Comparison of ENCODE assay signal across 25 cellular contexts in the genomic region with DNA sequence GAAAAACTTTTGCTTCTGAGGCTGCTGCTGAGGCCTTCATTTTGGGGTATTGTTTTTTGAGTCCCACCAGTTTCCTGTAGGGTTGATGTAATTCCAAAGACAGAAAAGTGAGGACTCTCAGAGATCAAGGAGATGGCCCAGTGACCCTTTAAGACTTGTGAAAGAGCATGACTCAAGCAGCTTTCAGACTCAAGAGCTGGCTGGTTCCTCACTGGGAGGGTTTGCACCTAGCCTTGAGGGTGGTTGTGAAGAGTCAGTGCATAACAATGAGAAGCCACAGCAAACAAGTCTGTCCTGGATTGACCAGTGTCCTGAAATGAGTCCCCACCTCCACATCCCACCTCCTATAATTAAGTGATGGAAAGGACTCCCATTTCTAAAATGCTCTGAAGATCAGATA.
DNase-seq lines count a peak whose midpoint lies in the region; ATAC-seq, FAIRE-seq and TF ChIP-seq lines count a peak whose summit lies in the region.
"Had no signal": no experiment of that assay in that cellular context is flagged by ENCODE, and none has a peak within 500 bp of the region (broad histone marks: within the 10 kb centered on the region; RNA-seq: fewer than 3 reads in every experiment).

No MANE protein-coding gene starts in this region.

- FAIRE-seq in astrocyte (lab: Jason Lieb, UNC) (peak; percentile 20), H54 (lab: Jason Lieb, UNC) (no peak)
- FAIRE-seq: kidney, TTC549 had no signal

- peaks cover 4% of the 10 kb centered on the region for H4K20me1 ChIP-seq in astrocyte (ENCODE audit: insufficient read depth, low read length)

- TF ChIP-seq POLR2A in H54 (IDR thresholded peaks at IDR 0.05; ENCODE audit: low read depth, low read length) (no peak), GM18505 (IDR thresholded peaks at IDR 0.05; ENCODE audit: borderline replicate concordance, extremely low read depth, insufficient read depth, insufficient read length) (no peak)

- no peaks in the 10 kb centered on the region for H3K9me3 Mint-ChIP-seq in astrocyte (ENCODE audit: unreplicated experiment)
- H3K9me3 Mint-ChIP-seq: central memory CD8-positive, alpha-beta T cell; GM23338; memory B cell; naive thymus-derived CD4-positive, alpha-beta T cell had no signal

- DNase-seq in AG10803 (ENCODE audit: low read depth) (peak; percentile 70), HT1080 (ENCODE audit: low read depth) (peak; percentile 47), astrocyte (ENCODE audit: low read depth) (peak; percentile 65), foreskin keratinocyte (peak in 1 of 2 donors; percentile 48), H54 (ENCODE audit: insufficient read length, low spot score) (no peak), NCI-H1436 treated with DMSO at 0.1 percent for 48 hours (lab: John Stamatoyannopoulos, UW) (no peak), NK-92 (lab: John Stamatoyannopoulos, UW; ENCODE audit: unreplicated experiment) (no peak)
- DNase-seq: activated CD4-positive, alpha-beta T cell treated with anti-CD3 and anti-CD28 coated beads for 48 hours; activated CD8-positive, alpha-beta memory T cell treated with anti-CD3 and anti-CD28 coated beads, Interleukin-2, amount 50 U/mL, for 48 hours; activated effector memory CD4-positive, alpha-beta T cell treated with anti-CD3 and anti-CD28 coated beads, Interleukin-2, amount 50 U/mL, for 16 hours; CD8-positive, alpha-beta memory T cell; DMS79; kidney; naive thymus-derived CD4-positive, alpha-beta T cell; NCI-H1436; NCI-H2171; right cardiac atrium; stimulated activated CD4-positive, alpha-beta T cell treated with anti-CD3 and anti-CD28 coated beads, Interleukin-15, amount 100 ng/mL, for 24 hours had no signal

- H3K4me2 ChIP-seq in astrocyte (ENCODE audit: low read length), result no peak overlapping the region
- H3K4me2 ChIP-seq: GM23338 had no signal

- no peaks in the 10 kb centered on the region for H3K36me3 Mint-ChIP-seq in astrocyte (ENCODE audit: low read depth, unreplicated experiment)
- H3K36me3 Mint-ChIP-seq: CD8-positive, alpha-beta memory T cell; memory B cell; naive thymus-derived CD4-positive, alpha-beta T cell had no signal

- H2AFZ ChIP-seq in astrocyte (ENCODE audit: low read depth, low read length), result no peak overlapping the region
- H2AFZ ChIP-seq: GM23338 had no signal

- H3K27me3 ChIP-seq in astrocyte (ENCODE audit: insufficient read depth, low read length), result no peaks in the 10 kb centered on the region
- no peaks in the 10 kb centered on the region for H3K27me3 ChIP-seq in foreskin keratinocyte
- H3K27me3 ChIP-seq: adrenal gland had no signal

- H3K27ac ChIP-seq in astrocyte (ENCODE audit: low read depth, low read length), result no peak overlapping the region
- H3K27ac ChIP-seq in foreskin keratinocyte, result no peak overlapping the region
- H3K27ac ChIP-seq: adrenal gland had no signal

- TF ChIP-seq CTCF in AG10803 (conservative IDR thresholded peaks at IDR 0.05; ENCODE audit: low read length) (no peak), astrocyte (IDR thresholded peaks at IDR 0.05; ENCODE audit: insufficient read depth, low read depth, low read length) (no peak), foreskin keratinocyte (conservative IDR thresholded peaks at IDR 0.05) (no peak)

- H3K4me3 Mint-ChIP-seq in astrocyte (ENCODE audit: unreplicated experiment), result no peak overlapping the region
- H3K4me3 Mint-ChIP-seq: CD8-positive, alpha-beta memory T cell; central memory CD8-positive, alpha-beta T cell; GM23338; memory B cell; naive thymus-derived CD4-positive, alpha-beta T cell had no signal

- peaks cover 16% of the 10 kb centered on the region for H3K4me1 ChIP-seq in astrocyte (ENCODE audit: insufficient read depth, low read length)
- peaks cover 8% of the 10 kb centered on the region for H3K4me1 ChIP-seq in foreskin keratinocyte
- H3K4me1 ChIP-seq: adrenal gland had no signal

- H3K4me3 ChIP-seq in AG10803 (ENCODE audit: low read length) (no peak overlapping the region), astrocyte (ENCODE audit: insufficient read depth, low read depth, low read length) (no peak overlapping the region)
- H3K4me3 ChIP-seq: adrenal gland, GM23338 had no signal

- H3K36me3 ChIP-seq in astrocyte (ENCODE audit: insufficient read depth, low read length), result no peaks in the 10 kb centered on the region
- H3K36me3 ChIP-seq: adrenal gland had no signal

- peaks cover 16% of the 10 kb centered on the region for H3K4me1 Mint-ChIP-seq in astrocyte (ENCODE audit: low read depth, unreplicated experiment)
- H3K4me1 Mint-ChIP-seq: CD8-positive, alpha-beta memory T cell; central memory CD8-positive, alpha-beta T cell; memory B cell; naive thymus-derived CD4-positive, alpha-beta T cell had no signal

- no peak overlapping the region for H3K9ac ChIP-seq in astrocyte (ENCODE audit: low read length)

- no peaks in the 10 kb centered on the region for H3K27me3 Mint-ChIP-seq in astrocyte (ENCODE audit: low read depth, unreplicated experiment)
- H3K27me3 Mint-ChIP-seq: CD8-positive, alpha-beta memory T cell; central memory CD8-positive, alpha-beta T cell; memory B cell had no signal

- H3K27ac Mint-ChIP-seq in astrocyte (ENCODE audit: unreplicated experiment), result peak overlapping the region; percentile 77
- H3K27ac Mint-ChIP-seq: CD8-positive, alpha-beta memory T cell; GM23338; memory B cell; naive thymus-derived CD4-positive, alpha-beta T cell had no signal

- ATAC-seq in foreskin keratinocyte (peak; percentile 41), GM18505 (IDR thresholded peaks at IDR 0.05; ENCODE audit: unreplicated experiment) (no peak)
- ATAC-seq: GM23338; naive thymus-derived CD4-positive, alpha-beta T cell; right cardiac atrium; SK-N-SH treated with all-trans-retinoic acid at 6 μM for 48 hours had no signal

- no peaks in the 10 kb centered on the region for H3K9me3 ChIP-seq in astrocyte (ENCODE audit: insufficient read depth, low read depth, low read length)
- H3K9me3 ChIP-seq: adrenal gland had no signal

- peaks cover 51% of the 10 kb centered on the region for H3K79me2 ChIP-seq in astrocyte (ENCODE audit: insufficient read depth, low read length)

Comparison
In these comparisons a context has a peak if more than half of its experiments do, and no peak if none do; other contexts are left out.
1. DNase-seq: peak in AG10803 (single experiment), HT1080 (single experiment) and astrocyte (single experiment); none in H54 (single experiment), NCI-H1436 treated with DMSO at 0.1 percent for 48 hours (single experiment) and NK-92 (single experiment).